In genomic region chr5:33890633-33891032, GRCh38 we compare ENCODE assay signal across 12 cellular contexts. TPM values are rescaled to one million over a fixed set of nuclear protein-coding genes. Genes with fewer than 3 reads are reported as not detected.
DNase-seq lines count a peak whose midpoint lies in the region; ATAC-seq, FAIRE-seq and TF ChIP-seq lines count a peak whose summit lies in the region.
"Had no signal": no experiment of that assay in that cellular context is flagged by ENCODE, and none has a peak within 500 bp of the region (broad histone marks: within the 10 kb centered on the region; RNA-seq: fewer than 3 reads in every experiment).

No MANE protein-coding gene starts in this region.

- peak overlapping the region; percentile 77 for H3K9ac ChIP-seq in GM23248
- no peak overlapping the region for H3K9ac ChIP-seq in HepG2 (ENCODE audit: insufficient read depth, low read depth, low read length)

- peak overlapping the region; percentile 40; the same call in 1 of the 2 replicates for H3K27ac ChIP-seq in ACC112 (ENCODE audit: low read depth, low read length)
- H3K27ac ChIP-seq in GM23248: peak overlapping the region; percentile 38; the same call in 1 of the 2 replicates
- no peak overlapping the region for H3K27ac ChIP-seq in HepG2 (ENCODE audit: extremely low read length, insufficient read depth, low read length)

- intact Hi-C loops in HepG2 (cut with micrococcal nuclease; ENCODE audit: unreplicated experiment): no loop called here

- H3K79me2 ChIP-seq in ACC112 (ENCODE audit: control insufficient read depth, insufficient read depth, low read length, unreplicated experiment) (peaks cover 55% of the 10 kb centered on the region), GM23248 (ENCODE audit: insufficient read depth) (peaks cover 51% of the 10 kb centered on the region), HepG2 (ENCODE audit: insufficient read depth, low read length) (no peaks in the 10 kb centered on the region)

- TF ChIP-seq EP300 in HepG2 (IDR thresholded peaks at IDR 0.05; ENCODE audit: low read depth in 2 of 2, low read length in 2 of 2) (no peak), HepG2 (CRISPR knock-in tag; IDR thresholded peaks at IDR 0.05; ENCODE audit: borderline replicate concordance) (no peak)

- no peak for FAIRE-seq in HepG2 (lab: Jason Lieb, UNC)
- FAIRE-seq: keratinocyte had no signal

- ATAC-seq in HepG2 (peak; percentile 67), GM21447 (IDR thresholded peaks at IDR 0.05; ENCODE audit: unreplicated experiment) (no peak)

- H3K4me1 ChIP-seq in ACC112 (ENCODE audit: control insufficient read depth, insufficient read depth, low read length, unreplicated experiment): peaks cover 35% of the 10 kb centered on the region
- peaks cover 56% of the 10 kb centered on the region for H3K4me1 ChIP-seq in GM23248 (ENCODE audit: insufficient read depth)
- no peaks in the 10 kb centered on the region for H3K4me1 ChIP-seq in HepG2 (ENCODE audit: insufficient read depth, low read length)

- CTCF ChIA-PET in HepG2 (lab: Yijun Ruan, JAX; ENCODE audit: low intra/inter-chr PET ratio, low total read pairs): no interaction called here

- no TSS peak for BruUV-seq in HepG2 (replicated peaks; lab: Mats Ljungman, UMichigan)

- peak overlapping the region; percentile 81 for H3K4me3 ChIP-seq in ACC112 (ENCODE audit: low read depth, low read length)
- peak overlapping the region; percentile 83 for H3K4me3 ChIP-seq in GM23248
- no peak overlapping the region for H3K4me3 ChIP-seq in HepG2 (replicated peaks in 1 of 3; ENCODE audit: insufficient read depth in 1 of 3, low read depth in 2 of 3, low read length in 3 of 3)

- no peak overlapping the region for H2AFZ ChIP-seq in ACC112 (ENCODE audit: low read length, unreplicated experiment)
- peak overlapping the region; percentile 81 for H2AFZ ChIP-seq in GM23248
- H2AFZ ChIP-seq in HepG2 (ENCODE audit: low read length): no peak overlapping the region

- H3K36me3 ChIP-seq in ACC112 (ENCODE audit: insufficient read depth, low read length) (no peaks in the 10 kb centered on the region), GM23248 (ENCODE audit: low read depth) (no peaks in the 10 kb centered on the region), HepG2 (replicated peaks in 1 of 2; ENCODE audit: control insufficient read depth in 1 of 2, insufficient read depth in 2 of 2, low read length in 2 of 2) (no peaks in the 10 kb centered on the region)

- TF ChIP-seq POLR2A in HepG2 (IDR thresholded peaks at IDR 0.05; ENCODE audit: insufficient read depth in 1 of 2, low read depth in 2 of 2, low read length in 2 of 2): no peak

- H4K20me1 ChIP-seq in GM23248 (ENCODE audit: insufficient read depth) (no peaks in the 10 kb centered on the region), HepG2 (ENCODE audit: insufficient read depth, low read length) (no peaks in the 10 kb centered on the region)

- peak overlapping the region; percentile 98 for H3K4me2 ChIP-seq in GM23248 (ENCODE audit: unreplicated experiment)
- no peak overlapping the region for H3K4me2 ChIP-seq in HepG2 (ENCODE audit: low read depth, low read length)

- H3F3A ChIP-seq in GM23248 (ENCODE audit: insufficient read depth): peaks cover 43% of the 10 kb centered on the region

- WGBS in GM23248 (ENCODE audit: low coverage in 1 of 2, low lambda C conversion rate in 2 of 2, missing lambda C conversion rate in 2 of 2), 2 experiments: 50 to 56% methylated on average over 7 of the region's 7 CpGs
- 74% methylated on average over 4 of the region's 7 CpGs for WGBS in HepG2 (ENCODE audit: low lambda C conversion rate)

- no peaks in the 10 kb centered on the region for H3K9me2 ChIP-seq in GM23248 (ENCODE audit: insufficient read depth)

- POLR2A ChIA-PET in HepG2 (lab: Yijun Ruan, JAX): no interaction called here

- in situ Hi-C loops in GM23248 (cut with MboI): no loop called here
- in situ Hi-C loops in HepG2 (cut with HindIII; ENCODE audit: extremely low pct_ligation_motif_present, low pct_unique_long_range_greater_than_20kb): no loop called here

- no peak for TF ChIP-seq RAD21 in HepG2 (CRISPR knock-in tag; IDR thresholded peaks at IDR 0.05)

- no peaks in the 10 kb centered on the region for H3K27me3 ChIP-seq in ACC112 (ENCODE audit: insufficient read depth, low read length)
- H3K27me3 ChIP-seq in GM23248 (replicated peaks; ENCODE audit: insufficient read depth): no peaks in the 10 kb centered on the region
- peaks cover 1 to 17% of the 10 kb centered on the region in 2 experiments; a peak in 3 of 5 replicates for H3K27me3 ChIP-seq in HepG2 (ENCODE audit: control insufficient read depth in 1 of 2, insufficient read depth in 2 of 2, low read length in 2 of 2)

- DNase-seq in GM23248 (peak; percentile 67), astrocyte of the hippocampus (ENCODE audit: low read depth, low spot score) (peak; percentile 54), HepG2 (ENCODE audit: low spot score) (no peak), DMS153 treated with DMSO at 0.1 percent for 48 hours (lab: John Stamatoyannopoulos, UW; ENCODE audit: unreplicated experiment) (no peak), epidermal melanocyte (ENCODE audit: insufficient read length, low spot score) (no peak)
- DNase-seq in activated T-cell treated with anti-CD3 and anti-CD28 coated beads, Interleukin-2, amount 50 U/mL, for 48 hours: no peak
- DNase-seq: CD4-positive, CD25-positive, alpha-beta regulatory T cell; NCI-H510A; stimulated activated naive CD4-positive, alpha-beta T cell had no signal

- no peaks in the 10 kb centered on the region for H3K9me3 ChIP-seq in GM23248 (ENCODE audit: low read depth)
- H3K9me3 ChIP-seq in HepG2 (ENCODE audit: low read length): no peaks in the 10 kb centered on the region

- no peak for TF ChIP-seq CTCF in HepG2 (CRISPR knock-in tag; IDR thresholded peaks at IDR 0.05)

TF ChIP-seq in HepG2, 621 proteins besides CTCF, POLR2A, EP300 and RAD21 (continues in another document):
- TF ChIP-seq ZNF205 (CRISPR knock-in tag; IDR thresholded peaks at IDR 0.05): no peak

RNA-seq across cellular contexts. Expression of gene ADAMTS12, which starts 1.2 kb away (rescaled TPM):
- 10.1 and 11.5 TPM in 2 replicates for total RNA-seq in GM23248 (2014; rRNA removed; shearing (Covaris generic))
- polyA plus RNA-seq in GM23248 (2016; fragmentation: Nextera tagmentation; extraction: Ambion mirVana): 7.8 and 8.5 TPM in 2 replicates
- not detected in 2 replicates for total RNA-seq in HepG2 (2016; rRNA removed; fragmentation: Illumina TruSeq; extraction: Trizol)
- not detected in 2 replicates for total RNA-seq in HepG2 (2016; cell fraction: cytosol; rRNA removed; fragmentation: Illumina TruSeq; extraction: Trizol; ENCODE audit: low read depth)
- not detected in 2 replicates for total RNA-seq in HepG2 (2016; cell fraction: insoluble cytoplasmic fraction; rRNA removed; fragmentation: Illumina TruSeq; extraction: Trizol)
- total RNA-seq in HepG2 (2016; cell fraction: membrane; rRNA removed; fragmentation: Illumina TruSeq; extraction: Trizol): not detected in 2 replicates
- not detected in 2 replicates for total RNA-seq in HepG2 (2016; cell fraction: nucleus; rRNA removed; fragmentation: Illumina TruSeq; extraction: Trizol)
- polyA plus RNA-seq in HepG2 (2011; rRNA removed): under 0.01 and 0.03 TPM in 2 replicates
- not detected in 2 replicates for polyA plus RNA-seq in HepG2 (2011; cell fraction: cytosol; rRNA removed)
- 0.02 TPM in 1 of 2 replicates, not detected in the other for polyA plus RNA-seq in HepG2 (2011; cell fraction: nucleus; rRNA removed)
- not detected in 2 replicates for polyA plus RNA-seq in HepG2 (2012)
- not detected in 2 replicates for polyA plus RNA-seq in HepG2 (2016; cell fraction: cytosol; fragmentation: Illumina TruSeq; extraction: Trizol; ENCODE audit: low read depth)
- polyA plus RNA-seq in HepG2 (2016; cell fraction: insoluble cytoplasmic fraction; fragmentation: Illumina TruSeq; extraction: Trizol; ENCODE audit: low read depth): not detected in 2 replicates
- not detected in 2 replicates for polyA plus RNA-seq in HepG2 (2016; cell fraction: membrane; fragmentation: Illumina TruSeq; extraction: Trizol; ENCODE audit: low read depth)
- not detected in 2 replicates for polyA plus RNA-seq in HepG2 (2016; cell fraction: nucleus; fragmentation: Illumina TruSeq; extraction: Trizol; ENCODE audit: insufficient read depth, low read depth)
- polyA minus RNA-seq in HepG2 (2011; rRNA and poly(A)+ RNA removed; ENCODE audit: low replicate concordance): not detected in 2 replicates
- not detected in 2 replicates for polyA minus RNA-seq in HepG2 (2011; cell fraction: cytosol; rRNA and poly(A)+ RNA removed)
- polyA minus RNA-seq in HepG2 (2011; cell fraction: nucleus; rRNA and poly(A)+ RNA removed): not detected in 2 replicates
- total RNA-seq: CD4-positive, CD25-positive, alpha-beta regulatory T cell had no signal
- polyA plus RNA-seq: CD4-positive, CD25-positive, alpha-beta regulatory T cell had no signal

RNA-seq across cellular contexts. Expression of gene RXFP3, which starts 45.6 kb away (rescaled TPM):
- total RNA-seq in GM23248 (2014; rRNA removed; shearing (Covaris generic)): not detected in 2 replicates
- not detected in 2 replicates for polyA plus RNA-seq in GM23248 (2016; fragmentation: Nextera tagmentation; extraction: Ambion mirVana)
- total RNA-seq in HepG2 (2016; rRNA removed; fragmentation: Illumina TruSeq; extraction: Trizol): not detected in 2 replicates
- total RNA-seq in HepG2 (2016; cell fraction: cytosol; rRNA removed; fragmentation: Illumina TruSeq; extraction: Trizol; ENCODE audit: low read depth): not detected in 2 replicates
- total RNA-seq in HepG2 (2016; cell fraction: insoluble cytoplasmic fraction; rRNA removed; fragmentation: Illumina TruSeq; extraction: Trizol): not detected in 2 replicates
- not detected in 2 replicates for total RNA-seq in HepG2 (2016; cell fraction: membrane; rRNA removed; fragmentation: Illumina TruSeq; extraction: Trizol)
- total RNA-seq in HepG2 (2016; cell fraction: nucleus; rRNA removed; fragmentation: Illumina TruSeq; extraction: Trizol): not detected in 2 replicates
- polyA plus RNA-seq in HepG2 (2011; rRNA removed): not detected in 2 replicates
- polyA plus RNA-seq in HepG2 (2011; cell fraction: cytosol; rRNA removed): not detected in 2 replicates
- not detected in 2 replicates for polyA plus RNA-seq in HepG2 (2011; cell fraction: nucleus; rRNA removed)
- polyA plus RNA-seq in HepG2 (2012): not detected in 2 replicates
- not detected in 2 replicates for polyA plus RNA-seq in HepG2 (2016; cell fraction: cytosol; fragmentation: Illumina TruSeq; extraction: Trizol; ENCODE audit: low read depth)
- not detected in 2 replicates for polyA plus RNA-seq in HepG2 (2016; cell fraction: insoluble cytoplasmic fraction; fragmentation: Illumina TruSeq; extraction: Trizol; ENCODE audit: low read depth)
- polyA plus RNA-seq in HepG2 (2016; cell fraction: membrane; fragmentation: Illumina TruSeq; extraction: Trizol; ENCODE audit: low read depth): not detected in 2 replicates
- not detected in 2 replicates for polyA plus RNA-seq in HepG2 (2016; cell fraction: nucleus; fragmentation: Illumina TruSeq; extraction: Trizol; ENCODE audit: insufficient read depth, low read depth)
- polyA minus RNA-seq in HepG2 (2011; rRNA and poly(A)+ RNA removed; ENCODE audit: low replicate concordance): not detected in 2 replicates
- polyA minus RNA-seq in HepG2 (2011; cell fraction: cytosol; rRNA and poly(A)+ RNA removed): not detected in 2 replicates
- not detected in 2 replicates for polyA minus RNA-seq in HepG2 (2011; cell fraction: nucleus; rRNA and poly(A)+ RNA removed)
- total RNA-seq: CD4-positive, CD25-positive, alpha-beta regulatory T cell had no signal
- polyA plus RNA-seq: CD4-positive, CD25-positive, alpha-beta regulatory T cell; keratinocyte had no signal

Comparison
In these comparisons a context has a peak if more than half of its experiments do, and no peak if none do; other contexts are left out.
1. H3K4me3 ChIP-seq: peak in ACC112 (single experiment) and GM23248 (single experiment); none in HepG2 (0 of 3).
2. DNase-seq: peak in GM23248 (single experiment) and astrocyte of the hippocampus (single experiment); none in HepG2 (single experiment), DMS153 treated with DMSO at 0.1 percent for 48 hours (single experiment), activated T-cell treated with anti-CD3 and anti-CD28 coated beads, Interleukin-2, amount 50 U/mL, for 48 hours (0 of 2) and epidermal melanocyte (single experiment).